In the genomic region with DNA sequence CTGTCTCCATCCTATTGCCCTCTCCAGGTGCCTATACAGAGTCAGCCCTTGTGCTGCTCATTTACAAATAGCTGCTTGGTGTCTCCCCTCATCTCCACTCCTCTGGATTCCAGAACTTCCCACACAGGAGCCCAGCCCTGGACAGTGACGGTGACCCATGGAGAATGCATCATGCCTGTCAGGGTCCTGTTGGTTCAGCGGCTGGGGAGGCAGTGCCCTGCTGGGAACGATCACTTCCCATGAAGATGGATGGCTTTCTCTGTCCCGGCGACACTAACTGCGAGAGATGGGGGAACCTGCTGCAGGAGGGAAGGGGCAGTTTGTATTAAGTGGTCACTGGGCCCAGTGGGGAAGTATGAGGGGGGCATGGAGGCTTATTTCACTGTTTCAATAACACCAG, we compare ENCODE assay signal across 31 cellular contexts.
"Had no signal": no experiment of that assay in that cellular context is flagged by ENCODE, and none has a peak within 500 bp of the region (broad histone marks: within the 10 kb centered on the region; RNA-seq: fewer than 3 reads in every experiment).

No MANE protein-coding gene starts in this region.

- ATAC-seq: activated CD4-positive, CD25-positive, alpha-beta regulatory T cell treated with anti-CD3 and anti-CD28 coated beads, Interleukin-2, amount 50 U/mL, for 24 hours; activated CD8-positive, alpha-beta T cell treated with anti-CD3 and anti-CD28 coated beads for 36 hours; activated naive CD8-positive, alpha-beta T cell treated with anti-CD3 and anti-CD28 coated beads, Interleukin-2, amount 50 U/mL, for 24 hours; activated T-cell treated with anti-CD3 and anti-CD28 coated beads, Interleukin-2, amount 50 U/mL, for 4 hours; activated T-helper 17 cell treated with anti-CD3 and anti-CD28 coated beads, Interleukin-2, amount 50 U/mL, for 72 hours; esophagus mucosa; T-helper 17 cell had no signal

- DNase-seq: activated B cell treated with CpG ODN at 0.5 μM for 24 hours; activated CD4-positive, alpha-beta T cell treated with anti-CD3 and anti-CD28 coated beads for 48 hours; activated CD4-positive, alpha-beta T cell treated with anti-CD3 and anti-CD28 coated beads, Interleukin-2, amount 50 U/mL, for 1 hour; activated CD4-positive, alpha-beta T cell treated with anti-CD3 and anti-CD28 coated beads, Interleukin-2, amount 50 U/mL, for 48 hours; activated CD8-positive, alpha-beta memory T cell treated with anti-CD3 and anti-CD28 coated beads for 24 hours; activated CD8-positive, alpha-beta T cell treated with anti-CD3 and anti-CD28 coated beads for 36 hours; activated effector memory CD4-positive, alpha-beta T cell treated with Interleukin-2 at 50 U/mL for 16 hours; activated gamma-delta T cell treated with Interleukin-2 at 50 U/mL for 16 hours; activated naive CD4-positive, alpha-beta T cell treated with Interleukin-2 at 50 U/mL for 16 hours; activated naive CD8-positive, alpha-beta T cell treated with anti-CD3 and anti-CD28 coated beads for 36 hours; activated naive CD8-positive, alpha-beta T cell treated with anti-CD3 and anti-CD28 coated beads, Interleukin-2, amount 50 U/mL, for 24 hours; activated T-cell treated with anti-CD3 and anti-CD28 coated beads, Interleukin-2, amount 50 U/mL, for 4 hours; amygdala; aorta; central memory CD4-positive, alpha-beta T cell; cerebellar nuclear complex; colonic mucosa; effector memory CD4-positive, alpha-beta T cell; endodermal cell; foreskin fibroblast; T-helper 1 cell; T-helper 17 cell; T1000; WERI-Rb-1 had no signal

- H3K27ac Mint-ChIP-seq: activated B cell treated with CpG ODN at 0.5 μM for 24 hours; activated CD8-positive, alpha-beta T cell treated with anti-CD3 and anti-CD28 coated beads for 36 hours; activated naive CD4-positive, alpha-beta T cell treated with anti-CD3 and anti-CD28 coated beads, Interleukin-2, amount 50 U/mL, for 24 hours; activated naive CD8-positive, alpha-beta T cell treated with anti-CD3 and anti-CD28 coated beads for 36 hours; activated naive CD8-positive, alpha-beta T cell treated with anti-CD3 and anti-CD28 coated beads, Interleukin-2, amount 50 U/mL, for 24 hours; activated T-helper 17 cell treated with anti-CD3 and anti-CD28 coated beads, Interleukin-2, amount 50 U/mL, for 72 hours; endodermal cell; T-helper 17 cell; T-helper 2 cell treated with Interferon-gamma antibody and Interleukin-4, amounts not matched to agents 5 μg/mL and 100 μg/mL, for 36 hours had no signal

- H3K27ac ChIP-seq: body of pancreas, colonic mucosa, WERI-Rb-1 had no signal

- H3K4me3 ChIP-seq: adrenal gland, body of pancreas, colonic mucosa had no signal

- H3K36me3 ChIP-seq: adrenal gland, colonic mucosa, WERI-Rb-1 had no signal

- H3K36me3 Mint-ChIP-seq: activated naive CD4-positive, alpha-beta T cell treated with anti-CD3 and anti-CD28 coated beads, Interleukin-2, amount 50 U/mL, for 24 hours; activated naive CD8-positive, alpha-beta T cell treated with anti-CD3 and anti-CD28 coated beads for 36 hours had no signal

- H3K27me3 Mint-ChIP-seq: activated B cell treated with CpG ODN at 0.5 μM for 24 hours; activated CD8-positive, alpha-beta T cell treated with anti-CD3 and anti-CD28 coated beads for 36 hours; activated naive CD4-positive, alpha-beta T cell treated with anti-CD3 and anti-CD28 coated beads, Interleukin-2, amount 50 U/mL, for 24 hours; activated naive CD8-positive, alpha-beta T cell treated with anti-CD3 and anti-CD28 coated beads for 36 hours; activated naive CD8-positive, alpha-beta T cell treated with anti-CD3 and anti-CD28 coated beads, Interleukin-2, amount 50 U/mL, for 24 hours; activated T-helper 17 cell treated with anti-CD3 and anti-CD28 coated beads, Interleukin-2, amount 50 U/mL, for 72 hours; T-helper 17 cell had no signal

- H3K9me3 Mint-ChIP-seq: activated naive CD4-positive, alpha-beta T cell treated with anti-CD3 and anti-CD28 coated beads, Interleukin-2, amount 50 U/mL, for 24 hours had no signal

- H3K4me1 ChIP-seq: adrenal gland, colonic mucosa had no signal

- H3K9me3 ChIP-seq: adrenal gland, body of pancreas, colonic mucosa had no signal

- H3K27me3 ChIP-seq: adrenal gland, body of pancreas, colonic mucosa had no signal

- H3K4me3 Mint-ChIP-seq: activated B cell treated with CpG ODN at 0.5 μM for 24 hours; activated CD8-positive, alpha-beta T cell treated with anti-CD3 and anti-CD28 coated beads for 36 hours; activated naive CD4-positive, alpha-beta T cell treated with anti-CD3 and anti-CD28 coated beads, Interleukin-2, amount 50 U/mL, for 24 hours; activated naive CD8-positive, alpha-beta T cell treated with anti-CD3 and anti-CD28 coated beads for 36 hours; activated naive CD8-positive, alpha-beta T cell treated with anti-CD3 and anti-CD28 coated beads, Interleukin-2, amount 50 U/mL, for 24 hours; activated T-cell treated with anti-CD3 and anti-CD28 coated beads, Interleukin-2, amount 50 U/mL, for 4 hours; activated T-helper 17 cell treated with anti-CD3 and anti-CD28 coated beads, Interleukin-2, amount 50 U/mL, for 72 hours; endodermal cell; T-helper 17 cell; T-helper 2 cell treated with Interferon-gamma antibody and Interleukin-4, amounts not matched to agents 5 μg/mL and 100 μg/mL, for 36 hours had no signal

- H3K4me1 Mint-ChIP-seq: activated B cell treated with CpG ODN at 0.5 μM for 24 hours; activated naive CD4-positive, alpha-beta T cell treated with anti-CD3 and anti-CD28 coated beads, Interleukin-2, amount 50 U/mL, for 24 hours; activated naive CD8-positive, alpha-beta T cell treated with anti-CD3 and anti-CD28 coated beads for 36 hours; activated naive CD8-positive, alpha-beta T cell treated with anti-CD3 and anti-CD28 coated beads, Interleukin-2, amount 50 U/mL, for 24 hours; activated T-helper 17 cell treated with anti-CD3 and anti-CD28 coated beads, Interleukin-2, amount 50 U/mL, for 72 hours; T-helper 17 cell had no signal
